Comparison of ENCODE assay signal across 8 cellular contexts in genomic region chr19:10603873-10604459, GRCh38.
DNase-seq lines count a peak whose midpoint lies in the region; ATAC-seq and TF ChIP-seq lines count a peak whose summit lies in the region.

No MANE protein-coding gene starts in this region.

- H2AFZ ChIP-seq in Loucy (ENCODE audit: low read length) = no peak overlapping the region

- H3K9ac ChIP-seq in Loucy (ENCODE audit: low read depth, low read length, poor library complexity, severe bottlenecking) = peak overlapping the region; percentile 93

- peak overlapping the region; percentile 93 for H3K4me3 ChIP-seq in Loucy (ENCODE audit: low read length, poor library complexity, severe bottlenecking)

- peak overlapping the region; percentile 93 for H3K4me2 ChIP-seq in Loucy (ENCODE audit: low read depth, low read length, poor library complexity, severe bottlenecking)

- peaks cover 4% of the 10 kb centered on the region; the same call in 1 of the 2 replicates for H3F3A ChIP-seq in Loucy (ENCODE audit: low read depth)

- no peak for TF ChIP-seq CTCF in Loucy (conservative IDR thresholded peaks at IDR 0.05; ENCODE audit: low read length)

- H3K9me3 ChIP-seq in Loucy (ENCODE audit: insufficient read depth, low read depth, low read length) = no peaks in the 10 kb centered on the region

- peaks cover 27% of the 10 kb centered on the region for H3K79me2 ChIP-seq in Loucy (ENCODE audit: insufficient read depth, low read length)

- no peaks in the 10 kb centered on the region for H3K9me2 ChIP-seq in Loucy (replicated peaks; ENCODE audit: low read depth, low read length)

- peaks cover 22% of the 10 kb centered on the region for H3K4me1 ChIP-seq in Loucy (ENCODE audit: insufficient read depth, low read length, poor library complexity, severe bottlenecking)

- DNase-seq in activated gamma-delta T cell treated with anti-CD3 and anti-CD28 coated beads, Interleukin-2, amount 50 U/mL, for 16 hours (ENCODE audit: low read depth) = peak; percentile 8
- DNase-seq in hippocampal formation (lab: John Stamatoyannopoulos, UW) (peak; percentile 3 to 11), posterior cingulate gyrus (no peak), NCI-H1436 (lab: John Stamatoyannopoulos, UW) (no peak)
- DNase-seq in stimulated activated CD4-positive, alpha-beta T cell treated with anti-CD3 and anti-CD28 coated beads, Interleukin-4, amount 100 ng/mL, for 24 hours = peak; percentile 32

- H3K36me3 ChIP-seq in Loucy (ENCODE audit: insufficient read depth, low read length) = no peaks in the 10 kb centered on the region

- intact Hi-C loops in posterior cingulate gyrus (cut with DNase I) = no loop called here

- no peaks in the 10 kb centered on the region for H3K27me3 ChIP-seq in Loucy (ENCODE audit: insufficient read depth, low read length, poor library complexity, severe bottlenecking)

- peak; percentile 36 for ATAC-seq in GM18511 (IDR thresholded peaks at IDR 0.05; ENCODE audit: unreplicated experiment)
- ATAC-seq in GM18873 (IDR thresholded peaks at IDR 0.05; ENCODE audit: low FRiP score, unreplicated experiment) = no peak

- H4K20me1 ChIP-seq in Loucy (ENCODE audit: insufficient read depth, low read length, poor library complexity, severe bottlenecking) = peaks cover 17% of the 10 kb centered on the region

Comparison
In these comparisons a context has a peak if more than half of its experiments do, and no peak if none do; other contexts are left out.
1. DNase-seq: peak in activated gamma-delta T cell treated with anti-CD3 and anti-CD28 coated beads, Interleukin-2, amount 50 U/mL, for 16 hours (single experiment), hippocampal formation (2 of 2) and stimulated activated CD4-positive, alpha-beta T cell treated with anti-CD3 and anti-CD28 coated beads, Interleukin-4, amount 100 ng/mL, for 24 hours (single experiment); none in posterior cingulate gyrus (0 of 10) and NCI-H1436 (single experiment).